ENCODE assay signal across 10 cellular contexts in genomic region chr14:29529418-29529817, GRCh38.
DNase-seq lines count a peak whose midpoint lies in the region; TF ChIP-seq lines count a peak whose summit lies in the region.
"Had no signal": no experiment of that assay in that cellular context is flagged by ENCODE, and none has a peak within 500 bp of the region (broad histone marks: within the 10 kb centered on the region; RNA-seq: fewer than 3 reads in every experiment).

No MANE protein-coding gene starts in this region.

- H3K4me3 ChIP-seq in KMS-11 (IDR thresholded peaks at IDR 0.05; ENCODE audit: insufficient read depth, low read depth, low read length), result no peak overlapping the region
- H3K4me3 ChIP-seq in brain microvascular endothelial cell (ENCODE audit: low read depth, low read length), result no peak overlapping the region
- H3K4me3 ChIP-seq in MG63, result no peak overlapping the region
- H3K4me3 ChIP-seq: esophagus muscularis mucosa had no signal

- DNase-seq in NCI-H1092 (lab: John Stamatoyannopoulos, UW) (peak; percentile 17), NCI-H1092 treated with DMSO at 0.1 percent for 48 hours (lab: John Stamatoyannopoulos, UW) (no peak), brain microvascular endothelial cell (no peak), neural crest cell (ENCODE audit: low read depth, low spot score) (peak; percentile 12), middle frontal gyrus (ENCODE audit: extremely low spot score, low spot score) (no peak), MG63 (no peak), NOMO-1 (lab: John Stamatoyannopoulos, UW; ENCODE audit: unreplicated experiment in 2 of 2) (no peak)

- peaks cover 46% of the 10 kb centered on the region for H3K27me3 Mint-ChIP-seq in neural crest cell (ENCODE audit: low read depth)

- no peaks in the 10 kb centered on the region for H3K4me1 ChIP-seq in KMS-11 (ENCODE audit: low read depth, poor library complexity, severe bottlenecking)
- H3K4me1 ChIP-seq: esophagus muscularis mucosa had no signal

- H3K9ac ChIP-seq in KMS-11, result no peak overlapping the region

- H3K36me3 ChIP-seq in KMS-11 (ENCODE audit: insufficient read depth) (no peaks in the 10 kb centered on the region), brain microvascular endothelial cell (replicated peaks) (no peaks in the 10 kb centered on the region), MG63 (no peaks in the 10 kb centered on the region)
- H3K36me3 ChIP-seq: esophagus muscularis mucosa had no signal

- 0 out of 2 replicates have a peak, but pooled peaks have one; percentile 21 for TF ChIP-seq CTCF in KMS-11 (conservative IDR thresholded peaks at IDR 0.05; ENCODE audit: low read depth, low read length)
- TF ChIP-seq CTCF in brain microvascular endothelial cell (IDR thresholded peaks at IDR 0.05; ENCODE audit: low read depth, low read length, missing control alignments), result peak; percentile 57
- peak; percentile 65 for TF ChIP-seq CTCF in neural crest cell (conservative IDR thresholded peaks at IDR 0.05)

- no peak overlapping the region for H3K4me3 Mint-ChIP-seq in neural crest cell
- H3K4me3 Mint-ChIP-seq: T-helper 2 cell treated with Interferon-gamma antibody and Interleukin-4, amounts not matched to agents 5 μg/mL and 100 μg/mL, for 36 hours had no signal

- no peaks in the 10 kb centered on the region for H3K9me3 ChIP-seq in MG63
- H3K9me3 ChIP-seq: esophagus muscularis mucosa had no signal

- no peak overlapping the region for H3K27ac ChIP-seq in KMS-11
- no peak overlapping the region for H3K27ac ChIP-seq in brain microvascular endothelial cell
- H3K27ac ChIP-seq: esophagus muscularis mucosa had no signal

- in situ Hi-C loops in brain microvascular endothelial cell (cut with HindIII; ENCODE audit: low pct_ligation_motif_present, low sequenced_read_pairs), result loop anchor here (25.0 kb wide), 1 partner anchor 767 kb away; the partner anchor contains the start of gene FOXG1

- no peaks in the 10 kb centered on the region for H3K36me3 Mint-ChIP-seq in neural crest cell (ENCODE audit: low read depth)

- H3K4me1 Mint-ChIP-seq in neural crest cell, result no peaks in the 10 kb centered on the region

- H3K9me3 Mint-ChIP-seq in neural crest cell, result no peaks in the 10 kb centered on the region

- H3K79me2 ChIP-seq in KMS-11 (ENCODE audit: insufficient read depth, low read depth), result no peaks in the 10 kb centered on the region

- H4K20me1 ChIP-seq in KMS-11 (ENCODE audit: insufficient read depth), result no peaks in the 10 kb centered on the region

- H3K27me3 ChIP-seq in KMS-11 (ENCODE audit: insufficient read depth, low read depth) (no peaks in the 10 kb centered on the region), brain microvascular endothelial cell (replicated peaks) (no peaks in the 10 kb centered on the region), MG63 (no peaks in the 10 kb centered on the region)
- H3K27me3 ChIP-seq: esophagus muscularis mucosa had no signal

- no peak overlapping the region for H3K27ac Mint-ChIP-seq in neural crest cell (ENCODE audit: unreplicated experiment)
- H3K27ac Mint-ChIP-seq: T-helper 2 cell treated with Interferon-gamma antibody and Interleukin-4, amounts not matched to agents 5 μg/mL and 100 μg/mL, for 36 hours had no signal

- no peak overlapping the region for H3K4me2 ChIP-seq in KMS-11

- H2AFZ ChIP-seq in KMS-11 (ENCODE audit: low read depth), result no peak overlapping the region

Comparison
In these comparisons a context has a peak if more than half of its experiments do, and no peak if none do; other contexts are left out.
1. DNase-seq: peak in NCI-H1092 (single experiment) and neural crest cell (single experiment); none in NCI-H1092 treated with DMSO at 0.1 percent for 48 hours (single experiment), brain microvascular endothelial cell (single experiment), middle frontal gyrus (single experiment), MG63 (single experiment) and NOMO-1 (0 of 2).
2. Peak in every context shown above with its lines, with median percentiles within 50 percentile points of each other: CTCF ChIP-seq.